In the genomic region with DNA sequence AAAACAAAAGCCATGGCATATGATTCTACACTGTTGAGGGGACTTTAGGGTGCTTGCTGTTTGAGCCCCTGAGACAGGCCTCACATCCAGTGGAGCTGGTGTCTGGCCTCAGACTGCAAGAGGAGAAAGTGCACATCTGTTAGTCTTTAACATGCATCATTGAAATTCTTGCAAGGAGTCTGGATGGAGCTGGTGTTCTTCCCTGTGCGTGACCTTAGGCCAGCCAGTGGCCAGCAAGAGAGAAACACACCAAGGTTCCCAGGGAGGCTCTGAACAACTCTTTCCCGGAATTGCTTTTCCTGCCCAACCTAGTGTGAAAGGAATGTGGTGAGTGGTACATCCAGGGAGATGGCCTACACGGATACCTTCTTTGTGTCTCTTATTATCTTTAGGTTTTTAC, we compare ENCODE assay signal across 1 cellular context.
TF ChIP-seq lines count a peak whose summit lies in the region.

No MANE protein-coding gene starts in this region.

TF ChIP-seq in IMR-90, 13 proteins besides CTCF, POLR2A, EP300 and RAD21 (continued from another document):
- TF ChIP-seq MXI1 (IDR thresholded peaks at IDR 0.05; ENCODE audit: borderline replicate concordance, low read depth, low read length): no peak
- TF ChIP-seq MAFK (IDR thresholded peaks at IDR 0.05; ENCODE audit: low read depth, low read length): no peak
- TF ChIP-seq, protein P1, sequence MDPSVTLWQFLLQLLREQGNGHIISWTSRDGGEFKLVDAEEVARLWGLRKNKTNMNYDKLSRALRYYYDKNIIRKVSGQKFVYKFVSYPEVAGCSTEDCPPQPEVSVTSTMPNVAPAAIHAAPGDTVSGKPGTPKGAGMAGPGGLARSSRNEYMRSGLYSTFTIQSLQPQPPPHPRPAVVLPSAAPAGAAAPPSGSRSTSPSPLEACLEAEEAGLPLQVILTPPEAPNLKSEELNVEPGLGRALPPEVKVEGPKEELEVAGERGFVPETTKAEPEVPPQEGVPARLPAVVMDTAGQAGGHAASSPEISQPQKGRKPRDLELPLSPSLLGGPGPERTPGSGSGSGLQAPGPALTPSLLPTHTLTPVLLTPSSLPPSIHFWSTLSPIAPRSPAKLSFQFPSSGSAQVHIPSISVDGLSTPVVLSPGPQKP (IDR thresholded peaks at IDR 0.05; ENCODE audit: borderline replicate concordance, low read depth, low read length): no peak
- no peak for TF ChIP-seq CHD1 (IDR thresholded peaks at IDR 0.05; ENCODE audit: low read depth, low read length)
- no peak for TF ChIP-seq RCOR1 (IDR thresholded peaks at IDR 0.05; ENCODE audit: insufficient replicate concordance, low read length)
- no peak for TF ChIP-seq NFE2L2 (IDR thresholded peaks at IDR 0.05; ENCODE audit: low read depth, low read length)
- TF ChIP-seq FOS (IDR thresholded peaks at IDR 0.05; ENCODE audit: low read depth, low read length): no peak
- TF ChIP-seq BHLHE40 (IDR thresholded peaks at IDR 0.05; ENCODE audit: low read depth, low read length): no peak
- TF ChIP-seq CEBPB (IDR thresholded peaks at IDR 0.05; ENCODE audit: low read depth, low read length): no peak
- TF ChIP-seq, protein P2, sequence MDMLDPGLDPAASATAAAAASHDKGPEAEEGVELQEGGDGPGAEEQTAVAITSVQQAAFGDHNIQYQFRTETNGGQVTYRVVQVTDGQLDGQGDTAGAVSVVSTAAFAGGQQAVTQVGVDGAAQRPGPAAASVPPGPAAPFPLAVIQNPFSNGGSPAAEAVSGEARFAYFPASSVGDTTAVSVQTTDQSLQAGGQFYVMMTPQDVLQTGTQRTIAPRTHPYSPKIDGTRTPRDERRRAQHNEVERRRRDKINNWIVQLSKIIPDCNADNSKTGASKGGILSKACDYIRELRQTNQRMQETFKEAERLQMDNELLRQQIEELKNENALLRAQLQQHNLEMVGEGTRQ (IDR thresholded peaks at IDR 0.05; ENCODE audit: low read depth, low read length): no peak
- TF ChIP-seq MAZ (IDR thresholded peaks at IDR 0.05; ENCODE audit: borderline replicate concordance, low read depth, low read length): no peak
TF ChIP-seq in IMR-90: peak in this region for 0.
